10 cellular contexts compared by ENCODE assay signal in genomic region chr1:111593403-111594127, GRCh38. TPM values are rescaled to one million over a fixed set of nuclear protein-coding genes. Genes with fewer than 3 reads are reported as not detected.
DNase-seq lines count a peak whose midpoint lies in the region; ATAC-seq, FAIRE-seq and TF ChIP-seq lines count a peak whose summit lies in the region.
"Had no signal": no experiment of that assay in that cellular context is flagged by ENCODE, and none has a peak within 500 bp of the region (broad histone marks: within the 10 kb centered on the region; RNA-seq: fewer than 3 reads in every experiment).

No MANE protein-coding gene starts in this region.

- DNase-seq in HCT116 (ENCODE audit: low read depth, low spot score) (no peak), SK-N-SH (peak; percentile 50), heart left ventricle (peak in 1 of 5 donors; percentile 28), small intestine (no peak)
- DNase-seq in activated CD4-positive, alpha-beta T cell treated with anti-CD3 and anti-CD28 coated beads for 48 hours = no peak
- DNase-seq: SHP77 treated with DMSO at 0.1 percent for 48 hours had no signal

- H3K79me2 ChIP-seq in HCT116 (ENCODE audit: insufficient read depth, low read length) (no peaks in the 10 kb centered on the region), SK-N-SH (ENCODE audit: insufficient read depth) (no peaks in the 10 kb centered on the region)

- FAIRE-seq in small intestine (lab: Jason Lieb, UNC) = no peak
- FAIRE-seq: endometrium had no signal

- H4K20me1 ChIP-seq in HCT116 (ENCODE audit: insufficient read depth) (no peaks in the 10 kb centered on the region), SK-N-SH (ENCODE audit: insufficient read depth) (no peaks in the 10 kb centered on the region)

- CTCF ChIA-PET in HCT116 (lab: Charles Lee) = interaction anchor here (1.1 to 1.7 kb wide), 3 partner anchors 22 to 705 kb away, joined by 3 to 5 read pairs (median 4); no protein-coding TSS in a partner anchor
- CTCF ChIA-PET in SK-N-SH (lab: Yijun Ruan, JAX) = interaction anchor here (0.6 to 3.5 kb wide), 3 partner anchors 31 to 378 kb away, joined by 3 to 15 read pairs (median 3); no protein-coding TSS in a partner anchor

- H3K36me3 ChIP-seq in HCT116 (ENCODE audit: control insufficient read depth in 1 of 2, insufficient read depth in 2 of 2, low read length in 2 of 2) (no peaks in the 10 kb centered on the region), SK-N-SH (replicated peaks in 1 of 2; ENCODE audit: control insufficient read depth in 1 of 2, insufficient read depth in 2 of 2, low read length in 1 of 2) (peaks cover 0 to 4% of the 10 kb centered on the region in 2 experiments), heart left ventricle (no peaks in the 10 kb centered on the region), small intestine (ENCODE audit: control insufficient read depth in 2 of 2, insufficient read depth in 2 of 2, low read length in 2 of 2) (no peaks in the 10 kb centered on the region)

- TF ChIP-seq CTCF in HCT116 (IDR thresholded peaks at IDR 0.05 in 2 of 3, conservative IDR thresholded peaks at IDR 0.05 in 1 of 3; ENCODE audit: borderline replicate concordance in 1 of 3, insufficient read depth in 1 of 3, low read depth in 2 of 3, low read length in 2 of 3) (no peak), SK-N-SH (IDR thresholded peaks at IDR 0.05) (no peak), heart left ventricle (IDR thresholded peaks at IDR 0.05) (no peak)

- no TSS peak for BruUV-seq in HCT116 (replicated peaks; lab: Mats Ljungman, UMichigan)

- TF ChIP-seq POLR2A in HCT116 (IDR thresholded peaks at IDR 0.05; ENCODE audit: borderline replicate concordance, extremely low read depth, insufficient read depth, insufficient read length) (no peak), heart left ventricle (IDR thresholded peaks at IDR 0.05) (no peak)

- peaks cover 10% of the 10 kb centered on the region for H3F3A ChIP-seq in SK-N-SH (replicated peaks; ENCODE audit: insufficient read depth)

- no peak; a peak in 1 of 4 replicates for TF ChIP-seq EP300 in SK-N-SH (IDR thresholded peaks at IDR 0.05; ENCODE audit: borderline replicate concordance in 1 of 2, low read depth in 1 of 2, low read length in 1 of 2)

- peak overlapping the region; percentile 24 for H3K9ac ChIP-seq in HCT116 (ENCODE audit: low read length)
- no peak overlapping the region for H3K9ac ChIP-seq in SK-N-SH

- H3K9me2 ChIP-seq in HCT116 (ENCODE audit: insufficient read depth) (no peaks in the 10 kb centered on the region), SK-N-SH (no peaks in the 10 kb centered on the region)

- TF ChIP-seq RAD21 in HCT116 (IDR thresholded peaks at IDR 0.05; ENCODE audit: low read depth) (no peak), SK-N-SH (IDR thresholded peaks at IDR 0.05; ENCODE audit: low read length) (no peak)

- 67% methylated on average over 3 of the region's 3 CpGs for WGBS in SK-N-SH (ENCODE audit: low lambda C conversion rate)
- 25 to 37% (median 35%) methylated on average over 3 of the region's 3 CpGs for WGBS in heart left ventricle, 4 donors
- 54 to 58% (median 58%) methylated on average over 3 of the region's 3 CpGs for WGBS in small intestine, 3 donors

- H3K4me3 ChIP-seq in HCT116 (replicated peaks in 1 of 2; ENCODE audit: low read depth in 1 of 2, low read length in 2 of 2) (peak overlapping the region; percentile 0 to 41; a peak in 2 of 4 replicates), SK-N-SH (ENCODE audit: low read depth in 2 of 2, low read length in 1 of 2) (no peak overlapping the region), heart left ventricle (peak overlapping the region in 9 of 12 donors; percentile 3 to 26 (median 9)), small intestine (ENCODE audit: low read depth in 1 of 2, low read length in 2 of 2) (no peak overlapping the region)

- H3K9me3 ChIP-seq in HCT116 (ENCODE audit: control insufficient read depth in 1 of 2, insufficient read depth in 1 of 2, low read depth in 1 of 2, low read length in 2 of 2) (no peaks in the 10 kb centered on the region), SK-N-SH (no peaks in the 10 kb centered on the region), heart left ventricle (no peaks in the 10 kb centered on the region), small intestine (ENCODE audit: control insufficient read depth, low read depth) (no peaks in the 10 kb centered on the region)

- H3K4me2 ChIP-seq in HCT116 (ENCODE audit: low read length) (peak overlapping the region; percentile 78), SK-N-SH (peak overlapping the region; percentile 71)

- H2AFZ ChIP-seq in HCT116 (ENCODE audit: low read depth, low read length, poor library complexity, severe bottlenecking) (peak overlapping the region; percentile 88), SK-N-SH (ENCODE audit: low read depth) (peak overlapping the region; percentile 78)

- H3K27me3 ChIP-seq in HCT116 (ENCODE audit: insufficient read depth, low read length) (no peaks in the 10 kb centered on the region), SK-N-SH (ENCODE audit: insufficient read depth) (no peaks in the 10 kb centered on the region), heart left ventricle (no peaks in the 10 kb centered on the region), small intestine (ENCODE audit: control insufficient read depth in 2 of 2, insufficient read depth in 2 of 2, low read length in 2 of 2) (no peaks in the 10 kb centered on the region)

- ATAC-seq in HCT116 (peak; percentile 35), heart left ventricle (peak in 1 of 4 donors; percentile 1), GM18517 (IDR thresholded peaks at IDR 0.05; ENCODE audit: unreplicated experiment) (no peak), GM19455 (IDR thresholded peaks at IDR 0.05; ENCODE audit: unreplicated experiment) (no peak), HG02759 (IDR thresholded peaks at IDR 0.05; ENCODE audit: unreplicated experiment) (no peak)

- intact Hi-C loops in HCT116 (cut with micrococcal nuclease) (no loop called here), heart left ventricle (cut with DNase I) (loop anchor here in 7 of 10 donors (1.0 to 10.0 kb wide), 7 partner anchors 25 to 85 kb away; partner anchors contain the start of gene RAP1A (in 3 of the 7))

- H3K4me1 ChIP-seq in HCT116 (ENCODE audit: control insufficient read depth in 1 of 2, insufficient read depth in 2 of 2, low read length in 2 of 2) = peaks cover 20 to 24% of the 10 kb centered on the region in 2 experiments
- peaks cover 15 to 16% of the 10 kb centered on the region in 2 experiments; a peak in 3 of 4 replicates for H3K4me1 ChIP-seq in SK-N-SH (ENCODE audit: control insufficient read depth in 1 of 2, insufficient read depth in 2 of 2, low read depth in 1 of 2, low read length in 1 of 2)
- peaks cover 11 to 62% (median 30%) of the 10 kb centered on the region in 12 donors for H3K4me1 ChIP-seq in heart left ventricle
- H3K4me1 ChIP-seq in small intestine (ENCODE audit: control insufficient read depth in 2 of 2, insufficient read depth in 1 of 2, low read depth in 1 of 2, low read length in 1 of 2) = peaks cover 10 to 13% of the 10 kb centered on the region in 2 donors

- RAD21 ChIA-PET in HCT116 (lab: Charles Lee; ENCODE audit: low non-redundant PET in 1 of 2, low total read pairs in 2 of 2, uncharacterized antibody in 2 of 2, unreplicated experiment in 2 of 2) = no interaction called here

- H3K27ac ChIP-seq in HCT116 (ENCODE audit: low read depth, low read length) = peak overlapping the region; percentile 40; the same call in 1 of the 2 replicates
- peak overlapping the region; percentile 49 to 66 for H3K27ac ChIP-seq in SK-N-SH (ENCODE audit: low read depth in 2 of 2, low read length in 1 of 2)
- H3K27ac ChIP-seq in heart left ventricle = peak overlapping the region; percentile 80 to 92 (median 82)
- H3K27ac ChIP-seq in small intestine (ENCODE audit: low read depth in 1 of 2, low read length in 1 of 2) = peak overlapping the region; percentile 43 to 65

- POLR2A ChIA-PET in HCT116 (lab: Charles Lee) (interaction anchor here (0.6 to 1.1 kb wide), 2 partner anchors 24 to 30 kb away, joined by 3 read pairs; no protein-coding TSS in a partner anchor), SK-N-SH (lab: Yijun Ruan, JAX) (interaction anchor here (1.5 kb wide), 1 partner anchor 26 kb away, joined by 4 read pairs; no protein-coding TSS in a partner anchor)

TF ChIP-seq in HCT116, 20 proteins besides CTCF, POLR2A, EP300 and RAD21 (continues in another document):
- no peak for TF ChIP-seq ATF3 (IDR thresholded peaks at IDR 0.05)
- TF ChIP-seq SP1 (IDR thresholded peaks at IDR 0.05; ENCODE audit: low read depth) = no peak
- TF ChIP-seq ZNF274 (IDR thresholded peaks at IDR 0.05; ENCODE audit: low read depth, low read length) = no peak
- TF ChIP-seq EZH2 (IDR thresholded peaks at IDR 0.05) = no peak
- no peak for TF ChIP-seq ZFX (IDR thresholded peaks at IDR 0.05)
- TF ChIP-seq, protein P1, sequence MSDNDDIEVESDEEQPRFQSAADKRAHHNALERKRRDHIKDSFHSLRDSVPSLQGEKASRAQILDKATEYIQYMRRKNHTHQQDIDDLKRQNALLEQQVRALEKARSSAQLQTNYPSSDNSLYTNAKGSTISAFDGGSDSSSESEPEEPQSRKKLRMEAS (IDR thresholded peaks at IDR 0.05) = no peak
- TF ChIP-seq SRF (IDR thresholded peaks at IDR 0.05; ENCODE audit: low read depth) = no peak

TF ChIP-seq in SK-N-SH, 30 proteins besides CTCF, POLR2A, EP300 and RAD21:
- TF ChIP-seq MEF2A (IDR thresholded peaks at IDR 0.05; ENCODE audit: borderline replicate concordance, low read depth) (no peak), RCOR1 (IDR thresholded peaks at IDR 0.05; ENCODE audit: low read length) (peak; percentile 45; the same call in 1 of the 2 replicates), SMC3 (IDR thresholded peaks at IDR 0.05; ENCODE audit: low read depth, low read length) (no peak)

RNA-seq across cellular contexts. Expression of gene RAP1A, which starts 26.0 kb away (rescaled TPM):
- total RNA-seq in HCT116 (2021; ENCODE audit: unreplicated experiment) (46.2 TPM), heart left ventricle (100 to 1,000 TPM in 4 of 9 donors, 10 to 100 TPM in 5; 52.6 to 134 (median 99.1) TPM)
- polyA plus RNA-seq in HCT116 (2012) = 18.3 and 26.1 TPM in 2 replicates
- polyA plus RNA-seq in SK-N-SH (2012; rRNA removed) (17.7 and 19.8 TPM in 2 replicates), heart left ventricle (10 to 100 TPM; 88.4 to 99.8 TPM), small intestine (100 to 1,000 TPM in 1 of 3 donors, 10 to 100 TPM in 2; 75.4 to 150 (median 92.1) TPM)
- polyA plus RNA-seq in SK-N-SH (2012; cell fraction: cytosol; rRNA removed) = 33.1 and 48.0 TPM in 2 replicates
- polyA plus RNA-seq in SK-N-SH (2012; cell fraction: nucleus; rRNA removed) = 3.8 and 6.7 TPM in 2 replicates

Comparison
In these comparisons a context has a peak if more than half of its experiments do, and no peak if none do; other contexts are left out.
1. H3K4me3 ChIP-seq: peak in HCT116 (2 of 2) and heart left ventricle (9 of 12); none in SK-N-SH (0 of 2) and small intestine (0 of 2).
2. Peak in every context shown above with its lines, with median percentiles within 50 percentile points of each other: H3K27ac ChIP-seq.